In genomic region chr2:113240915-113241911, GRCh38 we compare ENCODE assay signal across 8 cellular contexts. TPM values are rescaled to one million over a fixed set of nuclear protein-coding genes. Genes with fewer than 3 reads are reported as not detected.
A peak's percentile ranks its signal among the peaks of the same experiment; 100 is the strongest.
DNase-seq lines count a peak whose midpoint lies in the region; ATAC-seq lines count a peak whose summit lies in the region.

No MANE protein-coding gene starts in this region.

- no peaks in the 10 kb centered on the region for H3K27me3 ChIP-seq in BLaER1 treated with 17β-estradiol and CSF1 and Interleukin-3, amounts not matched to agents 10 nM and 100 nM

- H3K4me3 Mint-ChIP-seq in activated naive CD8-positive, alpha-beta T cell treated with anti-CD3 and anti-CD28 coated beads, Interleukin-2, amount 50 U/mL, for 24 hours: peak overlapping the region; percentile 15

- peaks cover 0 to 7% (median 0%) of the 10 kb centered on the region in 11 experiments; a peak in 7 of 22 replicates for H3K9me3 ChIP-seq in BLaER1 treated with 17β-estradiol and CSF1 and Interleukin-3, amounts not matched to agents 10 nM and 100 nM (replicated peaks in 1 of 11)

- peak overlapping the region in 5 of 11 experiments; percentile 4 to 76 (median 56); a peak in 9 of 22 replicates for H3K27ac ChIP-seq in BLaER1 treated with 17β-estradiol and CSF1 and Interleukin-3, amounts not matched to agents 10 nM and 100 nM

- H4K20me1 ChIP-seq in BLaER1 treated with 17β-estradiol and CSF1 and Interleukin-3, amounts not matched to agents 10 nM and 100 nM: peaks cover 0 to 60% (median 30%) of the 10 kb centered on the region in 11 experiments; a peak in 18 of 22 replicates

- DNase-seq in NCI-H460 (ENCODE audit: extremely low read depth, low read depth) (peak; percentile 93), iPS-NIHi7 (ENCODE audit: extremely low spot score) (peak; percentile 43)
- DNase-seq in activated naive CD8-positive, alpha-beta T cell treated with anti-CD3 and anti-CD28 coated beads, Interleukin-2, amount 50 U/mL, for 24 hours: peak; percentile 70
- DNase-seq in stimulated activated CD4-positive, alpha-beta T cell treated with anti-CD3 and anti-CD28 coated beads, Interleukin-2, amount 100 ng/mL, for 24 hours: peak; percentile 66 to 70

- peaks cover 11 to 62% (median 37%) of the 10 kb centered on the region in 11 experiments; a peak in 19 of 22 replicates for H3K36me3 ChIP-seq in BLaER1 treated with 17β-estradiol and CSF1 and Interleukin-3, amounts not matched to agents 10 nM and 100 nM

- peak; percentile 99 for ATAC-seq in activated naive CD8-positive, alpha-beta T cell treated with anti-CD3 and anti-CD28 coated beads, Interleukin-2, amount 50 U/mL, for 24 hours
- ATAC-seq in GM18519 (IDR thresholded peaks at IDR 0.05; ENCODE audit: low FRiP score, unreplicated experiment) (no peak), HG02938 (IDR thresholded peaks at IDR 0.05; ENCODE audit: unreplicated experiment) (no peak), HG03196 (IDR thresholded peaks at IDR 0.05; ENCODE audit: unreplicated experiment) (no peak)

- H3K4me1 Mint-ChIP-seq in activated naive CD8-positive, alpha-beta T cell treated with anti-CD3 and anti-CD28 coated beads, Interleukin-2, amount 50 U/mL, for 24 hours: peaks cover 41% of the 10 kb centered on the region

- peaks cover 9 to 100% (median 39%) of the 10 kb centered on the region in 10 experiments; a peak in 19 of 20 replicates for H3K4me1 ChIP-seq in BLaER1 treated with 17β-estradiol and CSF1 and Interleukin-3, amounts not matched to agents 10 nM and 100 nM

- H3K27ac Mint-ChIP-seq in activated naive CD8-positive, alpha-beta T cell treated with anti-CD3 and anti-CD28 coated beads, Interleukin-2, amount 50 U/mL, for 24 hours: peak overlapping the region; percentile 91

- H3K9me3 Mint-ChIP-seq in activated naive CD8-positive, alpha-beta T cell treated with anti-CD3 and anti-CD28 coated beads, Interleukin-2, amount 50 U/mL, for 24 hours: no peaks in the 10 kb centered on the region

- H3K4me2 ChIP-seq in BLaER1 treated with 17β-estradiol and CSF1 and Interleukin-3, amounts not matched to agents 10 nM and 100 nM: peak overlapping the region in 6 of 11 experiments; percentile 14 to 98 (median 75); a peak in 13 of 22 replicates

- peak overlapping the region in 2 of 10 experiments; percentile 12 to 39; a peak in 2 of 20 replicates for H3K4me3 ChIP-seq in BLaER1 treated with 17β-estradiol and CSF1 and Interleukin-3, amounts not matched to agents 10 nM and 100 nM

- peak overlapping the region in 3 of 11 experiments; percentile 27 to 72 (median 43); a peak in 5 of 22 replicates for H3K9ac ChIP-seq in BLaER1 treated with 17β-estradiol and CSF1 and Interleukin-3, amounts not matched to agents 10 nM and 100 nM

- peaks cover 3% of the 10 kb centered on the region for H3K27me3 Mint-ChIP-seq in activated naive CD8-positive, alpha-beta T cell treated with anti-CD3 and anti-CD28 coated beads, Interleukin-2, amount 50 U/mL, for 24 hours

- H3K36me3 Mint-ChIP-seq in activated naive CD8-positive, alpha-beta T cell treated with anti-CD3 and anti-CD28 coated beads, Interleukin-2, amount 50 U/mL, for 24 hours (ENCODE audit: low read depth): peaks cover 16% of the 10 kb centered on the region

RNA-seq across cellular contexts. Expression of gene PAX8, which starts 37.5 kb away (rescaled TPM):
- 1.0 and 1.4 TPM in 2 replicates for total RNA-seq in NCI-H460 (2014; rRNA removed; shearing (Covaris generic))
- polyA plus RNA-seq in NCI-H460 (2014; cell fraction: nucleus; rRNA removed): 0.40 and 0.51 TPM in 2 replicates

Comparison
In these comparisons a context has a peak if more than half of its experiments do, and no peak if none do; other contexts are left out.
1. DNase-seq: peak in every context shown above with its lines; median percentile 93 in NCI-H460; 70 in activated naive CD8-positive, alpha-beta T cell treated with anti-CD3 and anti-CD28 coated beads, Interleukin-2, amount 50 U/mL, for 24 hours; 68 in stimulated activated CD4-positive, alpha-beta T cell treated with anti-CD3 and anti-CD28 coated beads, Interleukin-2, amount 100 ng/mL, for 24 hours; 43 in iPS-NIHi7.